19 cellular contexts compared by ENCODE assay signal in genomic region chrX:103616676-103617186, GRCh38. TPM values are rescaled to one million over a fixed set of nuclear protein-coding genes. Genes with fewer than 3 reads are reported as not detected.
A peak's percentile ranks its signal among the peaks of the same experiment; 100 is the strongest.
DNase-seq lines count a peak whose midpoint lies in the region; ATAC-seq and TF ChIP-seq lines count a peak whose summit lies in the region.
"Had no signal": no experiment of that assay in that cellular context is flagged by ENCODE, and none has a peak within 500 bp of the region (broad histone marks: within the 10 kb centered on the region; RNA-seq: fewer than 3 reads in every experiment).

No MANE protein-coding gene starts in this region.

- H3K4me3 ChIP-seq in GM23338 (no peak overlapping the region), PC-9 (no peak overlapping the region)

- no peaks in the 10 kb centered on the region for H3K27me3 Mint-ChIP-seq in GM23338 (ENCODE audit: insufficient read depth, low read depth, poor library complexity)

- no peaks in the 10 kb centered on the region for H3K9me2 ChIP-seq in GM23338 (ENCODE audit: insufficient read depth)
- H3K9me2 ChIP-seq in PC-9 (ENCODE audit: insufficient read depth), result no peaks in the 10 kb centered on the region

- H3K79me2 ChIP-seq in GM23338 (replicated peaks; ENCODE audit: insufficient read depth), result no peaks in the 10 kb centered on the region
- peaks cover 9% of the 10 kb centered on the region for H3K79me2 ChIP-seq in PC-9 (ENCODE audit: low read depth)

- no peak for TF ChIP-seq CTCF in GM23338 (conservative IDR thresholded peaks at IDR 0.05; ENCODE audit: low read depth in 2 of 2)
- no peak for TF ChIP-seq CTCF in PC-9 (conservative IDR thresholded peaks at IDR 0.05)

- POLR2A ChIA-PET in PC-9 (lab: Charles Lee; ENCODE audit: unreplicated experiment), result interaction anchor here (0.7 kb wide), 2 partner anchors 13 to 68 kb away, joined by 4 to 7 read pairs; no protein-coding TSS in a partner anchor

- H3K36me3 Mint-ChIP-seq in GM23338 (ENCODE audit: low read depth), result no peaks in the 10 kb centered on the region
- H3K36me3 Mint-ChIP-seq: CD8-positive, alpha-beta memory T cell; T-cell had no signal

- H3K9me3 Mint-ChIP-seq in GM23338, result no peaks in the 10 kb centered on the region
- H3K9me3 Mint-ChIP-seq: CD8-positive, alpha-beta memory T cell; T-cell had no signal

- H4K20me1 ChIP-seq in GM23338 (replicated peaks; ENCODE audit: insufficient read depth) (no peaks in the 10 kb centered on the region), PC-9 (ENCODE audit: insufficient read depth) (no peaks in the 10 kb centered on the region)

- no TSS peak for BruUV-seq in PC-9 (replicated peaks; lab: Mats Ljungman, UMichigan)

- H2AFZ ChIP-seq in GM23338 (no peak overlapping the region), PC-9 (no peak overlapping the region)

- peak overlapping the region; percentile 30; the same call in 1 of the 2 replicates for H3K27ac Mint-ChIP-seq in GM23338
- H3K27ac Mint-ChIP-seq: CD8-positive, alpha-beta memory T cell; T-cell had no signal

- ATAC-seq in GM23338 (no peak; the same call in 2 of the 3 replicates), left lobe of liver (peak; percentile 38), GM19351 (IDR thresholded peaks at IDR 0.05; ENCODE audit: unreplicated experiment) (no peak)
- ATAC-seq: SK-N-SH treated with all-trans-retinoic acid at 6 μM for 48 hours, T-cell had no signal

- H3K4me2 ChIP-seq in GM23338 (peak overlapping the region; percentile 36; the same call in 1 of the 2 replicates), PC-9 (no peak overlapping the region)

- DNase-seq in AG20443 (ENCODE audit: low spot score) (peak; percentile 6), GM23338 (ENCODE audit: low spot score) (no peak), PC-9 (no peak), left lobe of liver (ENCODE audit: low spot score) (no peak), activated T-cell treated with anti-CD3 and anti-CD28 coated beads for 4 hours (no peak), GM19240 (ENCODE audit: insufficient read length, low spot score) (no peak), cortex of kidney (lab: John Stamatoyannopoulos, UW) (no peak)
- DNase-seq: C1 segment of cervical spinal cord; CD8-positive, alpha-beta memory T cell; DMS79 treated with DMSO at 0.1 percent for 48 hours; GOT3; NCI-H1417 treated with DMSO at 0.1 percent for 48 hours; NCI-H187 treated with DMSO at 0.1 percent for 48 hours; NCI-H446 treated with DMSO at 0.1 percent for 48 hours; NK-92 treated with Interleukin-12 subunit alpha and Interleukin-12 subunit beta, amount 100 ng/mL, for 24 hours; SHP77 treated with DMSO at 0.1 percent for 48 hours; T-cell had no signal

- H3K9me3 ChIP-seq in PC-9 (ENCODE audit: insufficient read depth, low read depth), result peaks cover 6% of the 10 kb centered on the region; the same call in 1 of the 2 replicates

- intact Hi-C loops in PC-9 (cut with micrococcal nuclease; ENCODE audit: unreplicated experiment), result loop anchor here (5.0 kb wide), 1 partner anchor 41 kb away; no protein-coding TSS in a partner anchor

- H3K27ac ChIP-seq in GM23338 (ENCODE audit: low read depth), result no peak overlapping the region
- H3K27ac ChIP-seq in PC-9, result peak overlapping the region; percentile 86

- no peaks in the 10 kb centered on the region for H3K36me3 ChIP-seq in GM23338 (ENCODE audit: insufficient read depth)
- peaks cover 4% of the 10 kb centered on the region; the same call in 1 of the 2 replicates for H3K36me3 ChIP-seq in PC-9 (ENCODE audit: low read depth)

- H3K4me3 Mint-ChIP-seq in GM23338, result no peak overlapping the region
- H3K4me3 Mint-ChIP-seq: CD8-positive, alpha-beta memory T cell; T-cell had no signal

- H3F3A ChIP-seq in GM23338 (replicated peaks; ENCODE audit: low read depth) (no peaks in the 10 kb centered on the region), PC-9 (ENCODE audit: insufficient read depth, low read depth) (peaks cover 22% of the 10 kb centered on the region)

- CTCF ChIA-PET in PC-9 (lab: Charles Lee), result interaction anchor here (0.9 kb wide), 1 partner anchor 14 kb away, joined by 3 read pairs; no protein-coding TSS in a partner anchor

- no peaks in the 10 kb centered on the region for H3K27me3 ChIP-seq in GM23338 (ENCODE audit: insufficient read depth)
- no peaks in the 10 kb centered on the region for H3K27me3 ChIP-seq in PC-9 (ENCODE audit: insufficient read depth, low read depth)

- H3K4me1 ChIP-seq in GM23338 (ENCODE audit: insufficient read depth) (peaks cover 18% of the 10 kb centered on the region; the same call in 1 of the 2 replicates), PC-9 (replicated peaks; ENCODE audit: insufficient read depth) (peaks cover 43% of the 10 kb centered on the region)

- H3K4me1 Mint-ChIP-seq in GM23338, result peaks cover 22% of the 10 kb centered on the region
- H3K4me1 Mint-ChIP-seq: CD8-positive, alpha-beta memory T cell; T-cell had no signal

TF ChIP-seq in GM23338, 12 proteins besides CTCF, POLR2A, EP300 and RAD21 (continues in another document):
- TF ChIP-seq ZNF331 (CRISPR knock-in tag; IDR thresholded peaks at IDR 0.05; ENCODE audit: low read depth) (no peak), ETS1 (IDR thresholded peaks at IDR 0.05) (no peak), EZH2 (IDR thresholded peaks at IDR 0.05; ENCODE audit: low read depth, unreplicated experiment) (no peak), CREB1 (CRISPR knock-in tag; IDR thresholded peaks at IDR 0.05; ENCODE audit: low read depth) (no peak)

RNA-seq across cellular contexts. Expression of gene TCEAL3, which starts 9.0 kb away (rescaled TPM):
- 5.0 and 5.2 TPM in 2 replicates for total RNA-seq in GM23338 (2014; rRNA removed; shearing (Covaris generic))
- 30.6 and 31.1 TPM in 2 replicates for polyA plus RNA-seq in GM23338 (2016; fragmentation: Nextera tagmentation; extraction: Ambion mirVana)
- 11.7 and 12.8 TPM in 2 replicates for total RNA-seq in PC-9 (2021)
- total RNA-seq in left lobe of liver, result 2.5 TPM

RNA-seq across cellular contexts. Expression of gene TCEAL1, which starts 12.0 kb away (rescaled TPM):
- total RNA-seq in GM23338 (2014; rRNA removed; shearing (Covaris generic)), result 5.8 and 10.9 TPM in 2 replicates
- polyA plus RNA-seq in GM23338 (2016; fragmentation: Nextera tagmentation; extraction: Ambion mirVana), result 8.8 and 11.0 TPM in 2 replicates
- total RNA-seq in PC-9 (2021), result 25.2 and 26.8 TPM in 2 replicates
- 6.9 TPM for total RNA-seq in left lobe of liver

RNA-seq across cellular contexts. Expression of gene TCEAL4, which starts 31.4 kb away (rescaled TPM):
- 18.0 and 25.4 TPM in 2 replicates for total RNA-seq in GM23338 (2014; rRNA removed; shearing (Covaris generic))
- 125 and 148 TPM in 2 replicates for polyA plus RNA-seq in GM23338 (2016; fragmentation: Nextera tagmentation; extraction: Ambion mirVana)
- total RNA-seq in PC-9 (2021) (41.0 and 42.9 TPM in 2 replicates), left lobe of liver (29.3 TPM)
